In the genomic region with DNA sequence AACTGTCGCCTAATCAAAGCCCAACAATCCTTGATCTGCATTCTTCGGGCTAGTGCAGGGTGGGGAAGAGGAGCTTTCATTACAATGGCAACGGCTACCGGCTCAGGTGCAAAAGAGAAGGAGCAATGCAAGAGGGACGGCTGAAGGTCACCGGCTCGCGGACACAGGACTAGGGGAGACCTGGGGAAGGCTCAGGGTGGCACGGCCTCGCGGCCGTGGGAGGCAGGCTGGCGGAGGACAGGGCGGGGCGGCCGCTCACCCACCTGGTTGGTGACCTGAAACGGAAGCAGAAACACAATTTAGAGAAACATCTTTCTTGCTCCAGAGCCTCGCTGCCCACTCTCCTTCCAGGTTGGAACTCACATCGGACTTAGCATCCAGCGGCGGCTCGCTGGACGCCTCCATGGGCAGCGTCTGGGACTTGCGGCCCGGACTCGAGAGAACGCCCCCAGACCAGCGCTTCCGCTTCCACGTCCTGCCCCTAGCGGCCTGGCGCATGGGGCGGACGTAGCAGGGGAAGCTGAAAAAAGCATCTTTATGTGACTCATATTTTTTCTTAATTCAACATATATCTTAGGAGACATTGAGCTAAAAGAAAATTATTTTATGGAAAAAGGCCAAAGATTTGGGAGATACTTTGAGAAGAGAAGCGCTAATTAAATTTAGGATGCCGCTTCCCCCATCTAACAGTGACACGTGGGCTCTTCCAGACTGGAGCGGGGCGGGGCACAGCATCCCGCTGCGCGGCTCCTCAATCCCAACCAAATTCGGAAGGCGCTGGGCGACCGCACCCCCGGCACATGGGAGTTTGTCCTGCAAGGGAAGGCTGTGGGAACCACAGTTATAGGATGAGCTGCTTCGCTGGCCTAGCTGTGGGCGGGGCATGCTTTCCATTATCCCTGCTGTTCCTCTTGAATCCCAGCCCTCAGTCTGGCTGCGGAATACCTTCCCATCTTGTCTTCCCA, we compare ENCODE assay signal across 1 cellular context.
TF ChIP-seq lines count a peak whose summit lies in the region.

A gene (minus strand): TSS at position 441 of the 965 bp plus-strand sequence. CDS start 36 bp downstream, at position 405.

TF ChIP-seq in HepG2, 621 proteins besides CTCF, POLR2A, EP300 and RAD21 (continued from another document and continues in another):
- TF ChIP-seq, protein P1, sequence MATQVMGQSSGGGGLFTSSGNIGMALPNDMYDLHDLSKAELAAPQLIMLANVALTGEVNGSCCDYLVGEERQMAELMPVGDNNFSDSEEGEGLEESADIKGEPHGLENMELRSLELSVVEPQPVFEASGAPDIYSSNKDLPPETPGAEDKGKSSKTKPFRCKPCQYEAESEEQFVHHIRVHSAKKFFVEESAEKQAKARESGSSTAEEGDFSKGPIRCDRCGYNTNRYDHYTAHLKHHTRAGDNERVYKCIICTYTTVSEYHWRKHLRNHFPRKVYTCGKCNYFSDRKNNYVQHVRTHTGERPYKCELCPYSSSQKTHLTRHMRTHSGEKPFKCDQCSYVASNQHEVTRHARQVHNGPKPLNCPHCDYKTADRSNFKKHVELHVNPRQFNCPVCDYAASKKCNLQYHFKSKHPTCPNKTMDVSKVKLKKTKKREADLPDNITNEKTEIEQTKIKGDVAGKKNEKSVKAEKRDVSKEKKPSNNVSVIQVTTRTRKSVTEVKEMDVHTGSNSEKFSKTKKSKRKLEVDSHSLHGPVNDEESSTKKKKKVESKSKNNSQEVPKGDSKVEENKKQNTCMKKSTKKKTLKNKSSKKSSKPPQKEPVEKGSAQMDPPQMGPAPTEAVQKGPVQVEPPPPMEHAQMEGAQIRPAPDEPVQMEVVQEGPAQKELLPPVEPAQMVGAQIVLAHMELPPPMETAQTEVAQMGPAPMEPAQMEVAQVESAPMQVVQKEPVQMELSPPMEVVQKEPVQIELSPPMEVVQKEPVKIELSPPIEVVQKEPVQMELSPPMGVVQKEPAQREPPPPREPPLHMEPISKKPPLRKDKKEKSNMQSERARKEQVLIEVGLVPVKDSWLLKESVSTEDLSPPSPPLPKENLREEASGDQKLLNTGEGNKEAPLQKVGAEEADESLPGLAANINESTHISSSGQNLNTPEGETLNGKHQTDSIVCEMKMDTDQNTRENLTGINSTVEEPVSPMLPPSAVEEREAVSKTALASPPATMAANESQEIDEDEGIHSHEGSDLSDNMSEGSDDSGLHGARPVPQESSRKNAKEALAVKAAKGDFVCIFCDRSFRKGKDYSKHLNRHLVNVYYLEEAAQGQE (IDR thresholded peaks at IDR 0.05; ENCODE audit: borderline replicate concordance in 1 of 2, low read depth in 1 of 2, low read length in 2 of 2) = no peak; a peak in 1 of 4 replicates
- TF ChIP-seq ZNF7 (CRISPR knock-in tag; IDR thresholded peaks at IDR 0.05) = peak; percentile 20; the same call in 1 of the 2 replicates
- TF ChIP-seq ZBTB38 (CRISPR knock-in tag; IDR thresholded peaks at IDR 0.05) = no peak
- no peak for TF ChIP-seq ZNF3 (CRISPR knock-in tag; IDR thresholded peaks at IDR 0.05)
- TF ChIP-seq ZNF205 (CRISPR knock-in tag; IDR thresholded peaks at IDR 0.05) = no peak
- TF ChIP-seq, protein P2, sequence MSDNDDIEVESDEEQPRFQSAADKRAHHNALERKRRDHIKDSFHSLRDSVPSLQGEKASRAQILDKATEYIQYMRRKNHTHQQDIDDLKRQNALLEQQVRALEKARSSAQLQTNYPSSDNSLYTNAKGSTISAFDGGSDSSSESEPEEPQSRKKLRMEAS (IDR thresholded peaks at IDR 0.05) = peak; percentile 77
- 0 out of 2 replicates have a peak, but pooled peaks have one; percentile 61 for TF ChIP-seq GLI4 (CRISPR knock-in tag; IDR thresholded peaks at IDR 0.05; ENCODE audit: borderline replicate concordance)
- TF ChIP-seq, protein P3, sequence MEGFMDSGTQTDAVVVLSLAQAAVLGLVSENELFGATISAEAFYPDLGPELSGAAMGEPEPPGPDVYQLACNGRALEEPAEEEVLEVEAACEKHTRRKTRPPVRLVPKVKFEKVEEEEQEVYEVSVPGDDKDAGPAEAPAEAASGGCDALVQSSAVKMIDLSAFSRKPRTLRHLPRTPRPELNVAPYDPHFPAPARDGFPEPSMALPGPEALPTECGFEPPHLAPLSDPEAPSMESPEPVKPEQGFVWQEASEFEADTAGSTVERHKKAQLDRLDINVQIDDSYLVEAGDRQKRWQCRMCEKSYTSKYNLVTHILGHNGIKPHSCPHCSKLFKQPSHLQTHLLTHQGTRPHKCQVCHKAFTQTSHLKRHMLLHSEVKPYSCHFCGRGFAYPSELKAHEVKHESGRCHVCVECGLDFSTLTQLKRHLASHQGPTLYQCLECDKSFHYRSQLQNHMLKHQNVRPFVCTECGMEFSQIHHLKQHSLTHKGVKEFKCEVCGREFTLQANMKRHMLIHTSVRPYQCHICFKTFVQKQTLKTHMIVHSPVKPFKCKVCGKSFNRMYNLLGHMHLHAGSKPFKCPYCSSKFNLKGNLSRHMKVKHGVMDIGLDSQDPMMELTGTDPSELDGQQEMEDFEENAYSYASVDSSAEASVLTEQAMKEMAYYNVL (CRISPR knock-in tag; IDR thresholded peaks at IDR 0.05; ENCODE audit: borderline replicate concordance) = no peak
- 0 out of 2 replicates have a peak, but pooled peaks have one; percentile 23 for TF ChIP-seq TBP (CRISPR knock-in tag; IDR thresholded peaks at IDR 0.05)
- TF ChIP-seq NFRKB (IDR thresholded peaks at IDR 0.05) = no peak
- TF ChIP-seq GPN1 (CRISPR knock-in tag; IDR thresholded peaks at IDR 0.05; ENCODE audit: borderline replicate concordance) = no peak
- TF ChIP-seq SMAD3 (CRISPR knock-in tag; IDR thresholded peaks at IDR 0.05) = peak; percentile 18; the same call in 1 of the 2 replicates
- TF ChIP-seq TRIM24 (CRISPR knock-in tag; IDR thresholded peaks at IDR 0.05) = no peak
- TF ChIP-seq, protein P4, sequence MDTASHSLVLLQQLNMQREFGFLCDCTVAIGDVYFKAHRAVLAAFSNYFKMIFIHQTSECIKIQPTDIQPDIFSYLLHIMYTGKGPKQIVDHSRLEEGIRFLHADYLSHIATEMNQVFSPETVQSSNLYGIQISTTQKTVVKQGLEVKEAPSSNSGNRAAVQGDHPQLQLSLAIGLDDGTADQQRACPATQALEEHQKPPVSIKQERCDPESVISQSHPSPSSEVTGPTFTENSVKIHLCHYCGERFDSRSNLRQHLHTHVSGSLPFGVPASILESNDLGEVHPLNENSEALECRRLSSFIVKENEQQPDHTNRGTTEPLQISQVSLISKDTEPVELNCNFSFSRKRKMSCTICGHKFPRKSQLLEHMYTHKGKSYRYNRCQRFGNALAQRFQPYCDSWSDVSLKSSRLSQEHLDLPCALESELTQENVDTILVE (CRISPR knock-in tag; IDR thresholded peaks at IDR 0.05) = no peak
- no peak for TF ChIP-seq IRX3 (CRISPR knock-in tag; IDR thresholded peaks at IDR 0.05; ENCODE audit: borderline replicate concordance, low read depth)
- TF ChIP-seq CCAR2 (optimal IDR thresholded peaks at IDR 0.05; ENCODE audit: low read depth, low read length) = no peak
- TF ChIP-seq, protein P5, sequence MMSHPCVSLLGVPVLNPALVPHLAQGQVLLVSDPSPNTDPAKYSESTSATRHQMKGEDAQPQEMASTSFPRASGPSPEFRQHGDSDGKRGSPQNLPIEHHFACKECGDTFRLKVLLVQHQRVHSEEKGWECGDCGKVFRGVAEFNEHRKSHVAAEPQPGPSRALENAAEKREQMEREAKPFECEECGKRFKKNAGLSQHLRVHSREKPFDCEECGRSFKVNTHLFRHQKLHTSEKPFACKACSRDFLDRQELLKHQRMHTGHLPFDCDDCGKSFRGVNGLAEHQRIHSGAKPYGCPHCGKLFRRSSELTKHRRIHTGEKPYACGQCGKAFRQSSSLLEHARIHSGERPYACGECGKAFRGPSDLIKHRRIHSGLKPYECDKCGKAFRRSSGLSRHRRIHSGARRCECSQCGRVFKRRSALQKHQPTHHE (CRISPR knock-in tag; IDR thresholded peaks at IDR 0.05; ENCODE audit: borderline replicate concordance) = peak; percentile 42; the same call in 1 of the 2 replicates
- peak; percentile 63; the same call in 1 of the 2 replicates for TF ChIP-seq TGIF2 (CRISPR knock-in tag; IDR thresholded peaks at IDR 0.05)
- TF ChIP-seq, protein P6, sequence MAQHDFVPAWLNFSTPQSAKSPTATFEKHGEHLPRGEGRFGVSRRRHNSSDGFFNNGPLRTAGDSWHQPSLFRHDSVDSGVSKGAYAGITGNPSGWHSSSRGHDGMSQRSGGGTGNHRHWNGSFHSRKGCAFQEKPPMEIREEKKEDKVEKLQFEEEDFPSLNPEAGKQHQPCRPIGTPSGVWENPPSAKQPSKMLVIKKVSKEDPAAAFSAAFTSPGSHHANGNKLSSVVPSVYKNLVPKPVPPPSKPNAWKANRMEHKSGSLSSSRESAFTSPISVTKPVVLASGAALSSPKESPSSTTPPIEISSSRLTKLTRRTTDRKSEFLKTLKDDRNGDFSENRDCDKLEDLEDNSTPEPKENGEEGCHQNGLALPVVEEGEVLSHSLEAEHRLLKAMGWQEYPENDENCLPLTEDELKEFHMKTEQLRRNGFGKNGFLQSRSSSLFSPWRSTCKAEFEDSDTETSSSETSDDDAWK (CRISPR knock-in tag; IDR thresholded peaks at IDR 0.05) = no peak
- TF ChIP-seq JDP2 (CRISPR knock-in tag; IDR thresholded peaks at IDR 0.05; ENCODE audit: borderline replicate concordance) = no peak
- TF ChIP-seq FOXA3 (CRISPR knock-in tag; IDR thresholded peaks at IDR 0.05) = no peak; the same call in 1 of the 2 replicates
- no peak for TF ChIP-seq ISX (CRISPR knock-in tag; conservative IDR thresholded peaks at IDR 0.05)
- no peak for TF ChIP-seq TP53 (CRISPR knock-in tag; conservative IDR thresholded peaks at IDR 0.05)
- TF ChIP-seq ARNT2 (CRISPR knock-in tag; IDR thresholded peaks at IDR 0.05; ENCODE audit: low read depth) = no peak
- TF ChIP-seq DPF2 (CRISPR knock-in tag; IDR thresholded peaks at IDR 0.05; ENCODE audit: borderline replicate concordance, low read depth) = no peak
- TF ChIP-seq MIER3 (CRISPR knock-in tag; IDR thresholded peaks at IDR 0.05; ENCODE audit: borderline replicate concordance) = no peak
- TF ChIP-seq, protein P7, sequence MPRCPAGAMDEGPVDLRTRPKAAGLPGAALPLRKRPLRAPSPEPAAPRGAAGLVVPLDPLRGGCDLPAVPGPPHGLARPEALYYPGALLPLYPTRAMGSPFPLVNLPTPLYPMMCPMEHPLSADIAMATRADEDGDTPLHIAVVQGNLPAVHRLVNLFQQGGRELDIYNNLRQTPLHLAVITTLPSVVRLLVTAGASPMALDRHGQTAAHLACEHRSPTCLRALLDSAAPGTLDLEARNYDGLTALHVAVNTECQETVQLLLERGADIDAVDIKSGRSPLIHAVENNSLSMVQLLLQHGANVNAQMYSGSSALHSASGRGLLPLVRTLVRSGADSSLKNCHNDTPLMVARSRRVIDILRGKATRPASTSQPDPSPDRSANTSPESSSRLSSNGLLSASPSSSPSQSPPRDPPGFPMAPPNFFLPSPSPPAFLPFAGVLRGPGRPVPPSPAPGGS (CRISPR knock-in tag; IDR thresholded peaks at IDR 0.05) = peak; percentile 76; the same call in 1 of the 2 replicates
- peak; percentile 82; the same call in 1 of the 2 replicates for TF ChIP-seq BRD4 (CRISPR knock-in tag; IDR thresholded peaks at IDR 0.05)
- TF ChIP-seq HNRNPK (IDR thresholded peaks at IDR 0.05; ENCODE audit: low read depth, low read length, poor library complexity, severe bottlenecking) = no peak
- TF ChIP-seq MIER2 (CRISPR knock-in tag; IDR thresholded peaks at IDR 0.05) = no peak
- TF ChIP-seq EEA1 (CRISPR knock-in tag; IDR thresholded peaks at IDR 0.05; ENCODE audit: borderline replicate concordance) = no peak
- peak; percentile 15; the same call in 1 of the 2 replicates for TF ChIP-seq CBX5 (CRISPR knock-in tag; IDR thresholded peaks at IDR 0.05; ENCODE audit: borderline replicate concordance)
- peak; percentile 53; the same call in 1 of the 2 replicates for TF ChIP-seq ZNF264 (CRISPR knock-in tag; IDR thresholded peaks at IDR 0.05)
- no peak for TF ChIP-seq HMG20B (CRISPR knock-in tag; conservative IDR thresholded peaks at IDR 0.05)
- TF ChIP-seq, protein P8, sequence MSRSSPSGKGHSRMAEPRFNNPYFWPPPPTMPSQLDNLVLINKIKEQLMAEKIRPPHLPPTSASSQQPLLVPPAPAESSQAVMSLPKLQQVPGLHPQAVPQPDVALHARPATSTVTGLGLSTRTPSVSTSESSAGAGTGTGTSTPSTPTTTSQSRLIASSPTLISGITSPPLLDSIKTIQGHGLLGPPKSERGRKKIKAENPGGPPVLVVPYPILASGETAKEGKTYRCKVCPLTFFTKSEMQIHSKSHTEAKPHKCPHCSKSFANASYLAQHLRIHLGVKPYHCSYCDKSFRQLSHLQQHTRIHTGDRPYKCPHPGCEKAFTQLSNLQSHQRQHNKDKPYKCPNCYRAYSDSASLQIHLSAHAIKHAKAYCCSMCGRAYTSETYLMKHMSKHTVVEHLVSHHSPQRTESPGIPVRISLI (CRISPR knock-in tag; IDR thresholded peaks at IDR 0.05; ENCODE audit: borderline replicate concordance) = no peak
- TF ChIP-seq ZNF431 (CRISPR knock-in tag; IDR thresholded peaks at IDR 0.05; ENCODE audit: borderline replicate concordance, low read depth) = 0 out of 2 replicates have a peak, but pooled peaks have one; percentile 52
- TF ChIP-seq ZBTB7A (CRISPR knock-in tag; IDR thresholded peaks at IDR 0.05) = no peak
- TF ChIP-seq ZFP36 (IDR thresholded peaks at IDR 0.05; ENCODE audit: borderline replicate concordance, low read depth, low read length, partially characterized antibody) = no peak
- no peak for TF ChIP-seq ZNF326 (CRISPR knock-in tag; IDR thresholded peaks at IDR 0.05; ENCODE audit: borderline replicate concordance)
- TF ChIP-seq ZMAT3 (CRISPR knock-in tag; conservative IDR thresholded peaks at IDR 0.05) = 0 out of 2 replicates have a peak, but pooled peaks have one; percentile 35
- TF ChIP-seq ARID2 (CRISPR knock-in tag; IDR thresholded peaks at IDR 0.05; ENCODE audit: borderline replicate concordance) = no peak
- no peak for TF ChIP-seq PLRG1 (conservative IDR thresholded peaks at IDR 0.05)
- TF ChIP-seq, protein P9, sequence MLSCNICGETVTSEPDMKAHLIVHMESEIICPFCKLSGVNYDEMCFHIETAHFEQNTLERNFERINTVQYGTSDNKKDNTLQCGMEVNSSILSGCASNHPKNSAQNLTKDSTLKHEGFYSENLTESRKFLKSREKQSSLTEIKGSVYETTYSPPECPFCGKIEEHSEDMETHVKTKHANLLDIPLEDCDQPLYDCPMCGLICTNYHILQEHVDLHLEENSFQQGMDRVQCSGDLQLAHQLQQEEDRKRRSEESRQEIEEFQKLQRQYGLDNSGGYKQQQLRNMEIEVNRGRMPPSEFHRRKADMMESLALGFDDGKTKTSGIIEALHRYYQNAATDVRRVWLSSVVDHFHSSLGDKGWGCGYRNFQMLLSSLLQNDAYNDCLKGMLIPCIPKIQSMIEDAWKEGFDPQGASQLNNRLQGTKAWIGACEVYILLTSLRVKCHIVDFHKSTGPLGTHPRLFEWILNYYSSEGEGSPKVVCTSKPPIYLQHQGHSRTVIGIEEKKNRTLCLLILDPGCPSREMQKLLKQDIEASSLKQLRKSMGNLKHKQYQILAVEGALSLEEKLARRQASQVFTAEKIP (CRISPR knock-in tag; IDR thresholded peaks at IDR 0.05; ENCODE audit: borderline replicate concordance) = no peak
